In genomic region chr4:152972821-152973613, GRCh38 we compare ENCODE assay signal across 12 cellular contexts. TPM values are rescaled to one million over a fixed set of nuclear protein-coding genes. Genes with fewer than 3 reads are reported as not detected.
DNase-seq lines count a peak whose midpoint lies in the region; ATAC-seq, FAIRE-seq and TF ChIP-seq lines count a peak whose summit lies in the region.
"Had no signal": no experiment of that assay in that cellular context is flagged by ENCODE, and none has a peak within 500 bp of the region (broad histone marks: within the 10 kb centered on the region; RNA-seq: fewer than 3 reads in every experiment).

No MANE protein-coding gene starts in this region.

- TF ChIP-seq CTCF in right atrium auricular region (IDR thresholded peaks at IDR 0.05): no peak
- TF ChIP-seq CTCF in bronchial epithelial cell (IDR thresholded peaks at IDR 0.05; ENCODE audit: insufficient read depth, low read length, severe bottlenecking): no peak

- H2AK5ac ChIP-seq in mesenchymal stem cell (ENCODE audit: low read length, severe bottlenecking): peak overlapping the region; percentile 99

- no peak overlapping the region for H4K8ac ChIP-seq in mesenchymal stem cell (ENCODE audit: low read length)

- ATAC-seq in Right ventricle myocardium superior (ENCODE audit: poor library complexity) (peak; percentile 25), aorta (ENCODE audit: low FRiP score) (peak; percentile 55)

- peak overlapping the region; percentile 63 for H3K9ac ChIP-seq in mesenchymal stem cell (ENCODE audit: low read length)

- no peak overlapping the region for H3K4me2 ChIP-seq in mesenchymal stem cell (ENCODE audit: low read length, poor library complexity, severe bottlenecking)

- H3K18ac ChIP-seq in mesenchymal stem cell (ENCODE audit: low read depth in 1 of 2, low read length in 2 of 2): no peak overlapping the region

- no peaks in the 10 kb centered on the region for H3K9me3 ChIP-seq in right atrium auricular region
- H3K9me3 ChIP-seq in mesenchymal stem cell (ENCODE audit: control insufficient read depth, low read length): no peaks in the 10 kb centered on the region
- no peaks in the 10 kb centered on the region for H3K9me3 ChIP-seq in aorta (ENCODE audit: control insufficient read depth, low read length)

- H2BK120ac ChIP-seq in mesenchymal stem cell (ENCODE audit: low read depth, low read length): no peak overlapping the region

- H3K36me3 ChIP-seq in right atrium auricular region (no peaks in the 10 kb centered on the region), bronchial epithelial cell (ENCODE audit: control insufficient read depth, insufficient read depth, low read length) (peaks cover 5% of the 10 kb centered on the region), mesenchymal stem cell (ENCODE audit: control insufficient read depth in 1 of 2, insufficient read depth in 2 of 2, low read depth in 1 of 2, low read length in 2 of 2) (peaks cover 0 to 45% of the 10 kb centered on the region in 2 experiments), aorta (ENCODE audit: control insufficient read depth in 1 of 2, insufficient read depth in 2 of 2, low read length in 1 of 2) (no peaks in the 10 kb centered on the region)

- H2BK12ac ChIP-seq in mesenchymal stem cell (ENCODE audit: low read length in 2 of 2): no peak overlapping the region

- no peak overlapping the region for H3K23ac ChIP-seq in mesenchymal stem cell (ENCODE audit: low read length in 2 of 2)

- peak overlapping the region; percentile 77 for H2BK5ac ChIP-seq in mesenchymal stem cell (ENCODE audit: low read depth, low read length, poor library complexity, severe bottlenecking)

- intact Hi-C loops in Right ventricle myocardium superior (cut with DNase I) (no loop called here), aorta (cut with DNase I) (no loop called here)

- H3K27ac ChIP-seq in right atrium auricular region (no peak overlapping the region), mesenchymal stem cell (ENCODE audit: low read length, poor library complexity, severe bottlenecking) (peak overlapping the region; percentile 98), aorta (ENCODE audit: low read depth in 1 of 2, low read length in 2 of 2) (no peak overlapping the region)

- H4K91ac ChIP-seq in mesenchymal stem cell (ENCODE audit: low read length): no peak overlapping the region

- H3K4me3 ChIP-seq in right atrium auricular region (no peak overlapping the region), bronchial epithelial cell (ENCODE audit: low read depth, low read length) (no peak overlapping the region), mesenchymal stem cell (ENCODE audit: insufficient read depth in 1 of 2, low read depth in 1 of 2, low read length in 2 of 2) (peak overlapping the region in 1 of 2 experiments; percentile 49), aorta (ENCODE audit: low read length in 2 of 2) (no peak overlapping the region)

- H2AFZ ChIP-seq in mesenchymal stem cell (ENCODE audit: low read depth, low read length): no peak overlapping the region

- 70% methylated on average over 9 of the region's 11 CpGs for WGBS in mesenchymal stem cell
- WGBS in aorta, 2 donors: 71 to 76% methylated on average over 11 of the region's 11 CpGs

- no peak overlapping the region for H2BK15ac ChIP-seq in mesenchymal stem cell (ENCODE audit: low read depth, poor library complexity, severe bottlenecking)

- H3K27me3 ChIP-seq in right atrium auricular region (no peaks in the 10 kb centered on the region), bronchial epithelial cell (ENCODE audit: control insufficient read depth, insufficient read depth, low read length) (no peaks in the 10 kb centered on the region), mesenchymal stem cell (ENCODE audit: control insufficient read depth in 1 of 2, insufficient read depth in 1 of 2, low read length in 2 of 2) (peaks cover 0 to 5% of the 10 kb centered on the region in 2 experiments), aorta (ENCODE audit: control insufficient read depth in 1 of 2, insufficient read depth in 2 of 2, low read length in 1 of 2) (no peaks in the 10 kb centered on the region)

- DNase-seq in Right ventricle myocardium superior (no peak), right atrium auricular region (ENCODE audit: low spot score) (no peak), bronchial epithelial cell (ENCODE audit: low read depth) (peak; percentile 86), mesenchymal stem cell (peak; percentile 45), aorta (peak in 1 of 2 donors; percentile 71), Ammon's horn (ENCODE audit: low spot score) (no peak), NAMALWA (ENCODE audit: low spot score) (no peak)
- DNase-seq in activated CD4-positive, alpha-beta T cell treated with anti-CD3 and anti-CD28 coated beads for 1 hour: no peak
- DNase-seq: AML-193; Kasumi-1; stimulated activated CD4-positive, alpha-beta T cell treated with anti-CD3 and anti-CD28 coated beads, Interleukin-1b, Interleukin-23, amount 100 ng/mL, for 48 hours had no signal

- H3K79me1 ChIP-seq in mesenchymal stem cell (replicated peaks; ENCODE audit: low read length, poor library complexity, severe bottlenecking): peaks cover 6% of the 10 kb centered on the region

- no peak overlapping the region for H3K4ac ChIP-seq in mesenchymal stem cell (ENCODE audit: low read depth in 1 of 2, low read length in 2 of 2)

- H3K4me1 ChIP-seq in right atrium auricular region (no peaks in the 10 kb centered on the region), mesenchymal stem cell (ENCODE audit: control insufficient read depth, insufficient read depth, low read depth, low read length) (peaks cover 33% of the 10 kb centered on the region), aorta (ENCODE audit: control insufficient read depth in 1 of 2, insufficient read depth in 2 of 2, low read length in 2 of 2) (no peaks in the 10 kb centered on the region)

- no peak for FAIRE-seq in bronchial epithelial cell (lab: Jason Lieb, UNC)
- FAIRE-seq: endometrium had no signal

- H3K14ac ChIP-seq in mesenchymal stem cell (ENCODE audit: low read length in 2 of 2): no peak overlapping the region

RNA-seq across cellular contexts. Expression of gene FHDC1, which starts 36.9 kb away (rescaled TPM):
- total RNA-seq in Right ventricle myocardium superior (0.19 TPM), right atrium auricular region (under 1 TPM; 0.33 to 0.90 TPM), bronchial epithelial cell (0.53 and 2.4 TPM in 2 replicates), aorta (1 to 10 TPM in 1 of 2 donors, under 1 TPM in 1; 0.88 to 3.0 TPM)
- polyA plus RNA-seq in mesenchymal stem cell (2013, experiment 1 of 2): 0.12 TPM
- polyA plus RNA-seq in mesenchymal stem cell (2013, experiment 2 of 2): 0.14 TPM
- 1 to 10 TPM in 1 of 2 donors, under 1 TPM in 1; 0.20 to 1.4 TPM for polyA plus RNA-seq in aorta

Comparison
In these comparisons a context has a peak if more than half of its experiments do, and no peak if none do; other contexts are left out.
1. DNase-seq: peak in bronchial epithelial cell (single experiment) and mesenchymal stem cell (single experiment); none in Right ventricle myocardium superior (single experiment), right atrium auricular region (single experiment), Ammon's horn (single experiment), activated CD4-positive, alpha-beta T cell treated with anti-CD3 and anti-CD28 coated beads for 1 hour (single experiment) and NAMALWA (single experiment).